8 cellular contexts compared by ENCODE assay signal in genomic region chr3:160753953-160754352, GRCh38. TPM values are rescaled to one million over a fixed set of nuclear protein-coding genes. Genes with fewer than 3 reads are reported as not detected.
DNase-seq lines count a peak whose midpoint lies in the region; ATAC-seq and TF ChIP-seq lines count a peak whose summit lies in the region.

No MANE protein-coding gene starts in this region.

- H3K36me3 ChIP-seq in right atrium auricular region (no peaks in the 10 kb centered on the region), mucosa of stomach (ENCODE audit: control insufficient read depth, insufficient read depth, low read length) (no peaks in the 10 kb centered on the region), aorta (ENCODE audit: control insufficient read depth in 1 of 2, insufficient read depth in 2 of 2, low read length in 1 of 2) (no peaks in the 10 kb centered on the region)

- no peak for ATAC-seq in left cardiac atrium
- no peak for ATAC-seq in aorta (ENCODE audit: low FRiP score)

- peaks cover 0 to 25% of the 10 kb centered on the region in 2 donors for H3K4me1 ChIP-seq in right atrium auricular region
- peaks cover 26% of the 10 kb centered on the region for H3K4me1 ChIP-seq in mucosa of stomach (ENCODE audit: control insufficient read depth, insufficient read depth, low read length)
- H3K4me1 ChIP-seq in aorta (ENCODE audit: control insufficient read depth in 1 of 2, insufficient read depth in 2 of 2, low read length in 2 of 2), result no peaks in the 10 kb centered on the region

- H3K27me3 ChIP-seq in right atrium auricular region, result no peaks in the 10 kb centered on the region
- H3K27me3 ChIP-seq in mucosa of stomach (ENCODE audit: control insufficient read depth, insufficient read depth, low read length), result no peaks in the 10 kb centered on the region
- H3K27me3 ChIP-seq in aorta (ENCODE audit: control insufficient read depth in 1 of 2, insufficient read depth in 2 of 2, low read length in 1 of 2), result no peaks in the 10 kb centered on the region

- H3K27ac ChIP-seq in right atrium auricular region (peak overlapping the region; percentile 95 to 97), aorta (ENCODE audit: low read depth in 1 of 2, low read length in 2 of 2) (no peak overlapping the region)

- H3K4me3 ChIP-seq in right atrium auricular region (peak overlapping the region; percentile 72 to 95), cardiac fibroblast (replicated peaks in 1 of 2; ENCODE audit: low read depth in 2 of 2, low read length in 2 of 2) (peak overlapping the region; percentile 70 to 74), mucosa of stomach (ENCODE audit: low read length) (peak overlapping the region; percentile 83), aorta (ENCODE audit: low read length in 2 of 2) (peak overlapping the region; percentile 65 to 69)

- no peak for DNase-seq in right atrium auricular region (ENCODE audit: low spot score)
- DNase-seq in left cardiac atrium, result no peak
- no peak for DNase-seq in cardiac fibroblast (ENCODE audit: low read depth in 2 of 2)
- no peak for DNase-seq in aorta
- DNase-seq in DMS 273 (lab: John Stamatoyannopoulos, UW; ENCODE audit: unreplicated experiment), result no peak
- DNase-seq in NCI-H774 (lab: John Stamatoyannopoulos, UW), result no peak
- no peak for DNase-seq in COR-L47 (lab: John Stamatoyannopoulos, UW)

- H3K9ac ChIP-seq in mucosa of stomach (ENCODE audit: low read length), result peak overlapping the region; percentile 84

- WGBS in aorta, 2 donors, result 15 to 24% methylated on average over 2 of the region's 2 CpGs

- H3K9me3 ChIP-seq in right atrium auricular region (no peaks in the 10 kb centered on the region), mucosa of stomach (ENCODE audit: control insufficient read depth, low read length) (no peaks in the 10 kb centered on the region), aorta (ENCODE audit: control insufficient read depth, low read length) (no peaks in the 10 kb centered on the region)

- TF ChIP-seq CTCF in right atrium auricular region (IDR thresholded peaks at IDR 0.05) (no peak), cardiac fibroblast (IDR thresholded peaks at IDR 0.05; ENCODE audit: low read depth, low read length) (no peak)

- intact Hi-C loops in left cardiac atrium (cut with DNase I) (no loop called here), aorta (cut with DNase I) (loop anchor here (10.0 kb wide), 1 partner anchor 189 kb away; the partner anchor contains the start of gene KPNA4 (in 2 of the 2))

RNA-seq across cellular contexts. Expression of gene PPM1L, which starts 2.1 kb away (rescaled TPM):
- total RNA-seq in right atrium auricular region (10 to 100 TPM; 23.8 to 47.4 TPM), left cardiac atrium (10 to 100 TPM; 30.2 to 39.0 TPM), aorta (10 to 100 TPM in 1 of 2 donors, 1 to 10 TPM in 1; 8.8 to 17.0 TPM)
- polyA plus RNA-seq in aorta, result 10 to 100 TPM in 1 of 2 donors, 1 to 10 TPM in 1; 1.5 to 13.5 TPM

Comparison
In these comparisons a context has a peak if more than half of its experiments do, and no peak if none do; other contexts are left out.
1. H3K27ac ChIP-seq: peak in right atrium auricular region (2 of 2); none in aorta (0 of 2).
2. intact Hi-C loops: an anchor here in aorta (10.0 kb wide); none called in left cardiac atrium.
3. Peak in every context shown above with its lines, with median percentiles within 50 percentile points of each other: H3K4me3 ChIP-seq.